ENCODE assay signal across 8 cellular contexts in the genomic region with DNA sequence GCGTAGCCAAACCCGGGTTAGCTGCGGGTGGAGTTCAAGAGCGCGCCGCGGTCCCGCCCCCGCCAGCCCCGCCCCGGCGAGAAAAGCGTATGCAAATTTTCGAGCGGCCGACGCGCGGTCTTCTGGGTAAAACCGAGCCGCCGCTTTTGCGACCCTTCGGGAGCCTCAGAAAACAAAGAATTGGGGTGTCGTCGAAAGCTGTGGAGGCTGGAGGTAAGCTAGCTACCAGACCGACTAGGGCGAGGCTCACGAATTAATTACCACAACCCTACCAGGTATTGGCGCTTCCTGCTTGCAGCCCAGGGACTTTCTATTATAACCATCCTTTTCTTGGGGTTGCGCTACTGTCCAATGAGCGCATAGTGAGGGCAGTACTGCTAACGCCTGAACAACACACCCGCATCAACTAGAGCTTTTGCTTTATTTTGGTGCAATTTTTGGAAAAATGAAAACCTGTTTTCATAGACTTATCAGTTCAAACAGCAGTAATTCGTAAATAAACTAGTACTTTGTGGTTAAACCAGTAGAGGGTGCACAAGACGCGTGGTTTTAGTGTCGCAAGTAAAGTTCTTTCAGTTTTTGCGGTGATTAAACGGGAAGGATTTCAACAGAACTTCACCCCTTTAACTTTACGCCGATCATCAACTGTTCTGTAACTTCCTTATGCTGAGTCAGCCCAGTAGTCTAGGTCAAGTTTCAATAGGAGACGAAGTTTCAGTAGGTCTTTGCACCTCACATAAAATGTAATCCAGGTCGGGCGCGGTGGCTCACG. TPM values are rescaled to one million over a fixed set of nuclear protein-coding genes. Genes with fewer than 3 reads are reported as not detected.
DNase-seq lines count a peak whose midpoint lies in the region; ATAC-seq and TF ChIP-seq lines count a peak whose summit lies in the region.

TSS of gene RNU4ATAC (plus strand) at position 318 of the 772 bp plus-strand sequence.

- peak; percentile 98 for DNase-seq in AG04450 (ENCODE audit: low read depth, low spot score)
- DNase-seq in NCI-H2196 treated with DMSO at 0.1 percent for 48 hours (lab: John Stamatoyannopoulos, UW; ENCODE audit: unreplicated experiment): peak; percentile 74
- DNase-seq in cardiac fibroblast (ENCODE audit: low read depth in 2 of 2): peak; percentile 99 to 100
- peak; percentile 98 for DNase-seq in iris pigment epithelial cell (ENCODE audit: low read depth)
- DNase-seq in stimulated activated CD4-positive, alpha-beta T cell treated with anti-CD3 and anti-CD28 coated beads, Interleukin-12 subunit alpha, Interleukin-12 subunit beta, amount 100 ng/mL, for 24 hours (ENCODE audit: low read depth in 2 of 2): peak; percentile 68 to 78

- H3K27ac ChIP-seq in AG04450 (ENCODE audit: low read depth, low read length): peak within 1 kb of the TSS; percentile 100

- peak within 1 kb of the TSS; percentile 80 for H3K4me3 ChIP-seq in AG04450 (ENCODE audit: low read depth, low read length)
- H3K4me3 ChIP-seq in WI38 (ENCODE audit: low read depth, low read length): peak within 1 kb of the TSS; percentile 81
- peak within 1 kb of the TSS; percentile 76 to 77 for H3K4me3 ChIP-seq in cardiac fibroblast (replicated peaks in 1 of 2; ENCODE audit: low read depth in 2 of 2, low read length in 2 of 2)

- POLR2A ChIA-PET in AG04450 (lab: Yijun Ruan, JAX): interaction anchor here (0.6 to 3.5 kb wide), 45 partner anchors 9 to 1278 kb away, joined by 3 to 79 read pairs (median 5); partner anchors contain the start of genes CLASP1, NIFK and RALB

- ATAC-seq in GM18868 (IDR thresholded peaks at IDR 0.05; ENCODE audit: unreplicated experiment): peak; percentile 73
- ATAC-seq in HG03108 (IDR thresholded peaks at IDR 0.05; ENCODE audit: unreplicated experiment): peak; percentile 62

- no peaks in the 10 kb centered on the region; the same call in 1 of the 2 replicates for H3K9me3 ChIP-seq in AG04450 (ENCODE audit: control insufficient read depth, insufficient read depth, low read length)

- CTCF ChIA-PET in AG04450 (lab: Charles Lee): interaction anchor here (0.6 to 1.9 kb wide), 26 partner anchors 10 to 402 kb away, joined by 3 to 16 read pairs (median 4); partner anchors contain the start of gene NIFK

- TF ChIP-seq CTCF in AG04450 (IDR thresholded peaks at IDR 0.05; ENCODE audit: low read depth, low read length) (peak; percentile 68), WI38 (IDR thresholded peaks at IDR 0.05; ENCODE audit: low read depth, low read length) (peak; percentile 26; the same call in 1 of the 2 replicates), cardiac fibroblast (IDR thresholded peaks at IDR 0.05; ENCODE audit: low read depth, low read length) (peak; percentile 52)

- H3K27me3 ChIP-seq in AG04450 (ENCODE audit: control insufficient read depth, insufficient read depth, low read length): no peaks in the 10 kb centered on the region

RNA-seq across cellular contexts. Expression of gene RNU4ATAC, which starts in this region (rescaled TPM):
- polyA plus RNA-seq in AG04450 (2011; rRNA removed): not detected in 2 replicates
- polyA minus RNA-seq in AG04450 (2011; rRNA and poly(A)+ RNA removed): under 0.01 TPM in 2 replicates

Comparison
In these comparisons a context has a peak if more than half of its experiments do, and no peak if none do; other contexts are left out.
1. Peak in every context shown above with its lines: DNase-seq, ATAC-seq, H3K4me3 ChIP-seq and H3K27ac ChIP-seq.
2. Peak in DNase-seq, H3K4me3 ChIP-seq and H3K27ac ChIP-seq in AG04450; RNA of the gene not detected or under 1 TPM.